21 cellular contexts compared by ENCODE assay signal in the genomic region with DNA sequence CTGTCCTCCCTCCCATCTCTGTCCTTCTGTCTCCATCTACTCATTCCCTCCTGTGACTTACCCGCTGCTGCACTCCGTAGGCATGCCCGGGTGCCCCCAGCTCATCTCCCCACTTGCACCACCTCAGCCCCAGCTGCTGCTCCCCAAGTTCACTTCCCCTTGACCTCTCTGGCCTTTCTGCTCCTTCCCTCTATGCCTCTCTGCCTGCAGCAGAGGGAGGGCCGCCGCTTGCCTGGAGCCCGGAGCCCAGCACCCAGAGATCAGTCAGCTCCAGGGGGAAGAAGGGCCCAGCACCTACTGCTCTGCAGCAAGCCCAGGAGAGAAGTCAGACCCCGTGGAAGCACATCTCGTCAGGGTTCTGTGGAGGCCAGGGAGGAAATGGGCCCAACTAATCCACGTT.
DNase-seq lines count a peak whose midpoint lies in the region; ATAC-seq, FAIRE-seq and TF ChIP-seq lines count a peak whose summit lies in the region.
"Had no signal": no experiment of that assay in that cellular context is flagged by ENCODE, and none has a peak within 500 bp of the region (broad histone marks: within the 10 kb centered on the region; RNA-seq: fewer than 3 reads in every experiment).

No MANE protein-coding gene starts in this region.

- FAIRE-seq in kidney (lab: Jason Lieb, UNC), result no peak
- FAIRE-seq: A549, D721Med, G401.6, GM12891, GM19239 had no signal

- no peaks in the 10 kb centered on the region for H3K36me3 ChIP-seq in neuronal stem cell (replicated peaks in 1 of 2; ENCODE audit: control insufficient read depth in 2 of 2, insufficient read depth in 2 of 2, low read length in 2 of 2)
- H3K36me3 ChIP-seq in kidney (ENCODE audit: control insufficient read depth in 1 of 2, insufficient read depth in 2 of 2, low read length in 2 of 2), result no peaks in the 10 kb centered on the region
- H3K36me3 ChIP-seq: BLaER1 treated with 17β-estradiol and CSF1 and Interleukin-3, amounts not matched to agents 10 nM and 100 nM had no signal

- no peak overlapping the region for H2BK5ac ChIP-seq in neuronal stem cell (ENCODE audit: low read length)

- H3K4me2 ChIP-seq in neuronal stem cell (ENCODE audit: insufficient read depth, low read length, poor library complexity, severe bottlenecking), result no peak overlapping the region
- H3K4me2 ChIP-seq: A549; BLaER1 treated with 17β-estradiol and CSF1 and Interleukin-3, amounts not matched to agents 10 nM and 100 nM had no signal

- peak overlapping the region in 1 of 2 donors; percentile 49 for H3K27ac Mint-ChIP-seq in stimulated activated naive CD8-positive, alpha-beta T cell treated with anti-CD3 and anti-CD28 coated beads, Interleukin-15, amount 100 ng/mL, for 72 hours
- H3K27ac Mint-ChIP-seq: B cell; CD4-positive, alpha-beta T cell; CD8-positive, alpha-beta T cell had no signal

- no peak overlapping the region for H3K4ac ChIP-seq in neuronal stem cell (ENCODE audit: low read length)

- no peaks in the 10 kb centered on the region for H3K79me1 ChIP-seq in neuronal stem cell (ENCODE audit: low read depth, low read length)

- H2AK5ac ChIP-seq in neuronal stem cell (ENCODE audit: low read depth, low read length), result no peak overlapping the region

- H3K18ac ChIP-seq in neuronal stem cell (ENCODE audit: low read length), result peak overlapping the region; percentile 25

- no peaks in the 10 kb centered on the region for H3K9me3 ChIP-seq in neuronal stem cell (replicated peaks in 1 of 2; ENCODE audit: control insufficient read depth in 2 of 2, insufficient read depth in 1 of 2, low read depth in 1 of 2, low read length in 2 of 2)
- no peaks in the 10 kb centered on the region for H3K9me3 ChIP-seq in kidney (ENCODE audit: control insufficient read depth in 1 of 2, low read length in 2 of 2)
- H3K9me3 ChIP-seq: A549; BLaER1 treated with 17β-estradiol and CSF1 and Interleukin-3, amounts not matched to agents 10 nM and 100 nM; Caco-2 had no signal

- no peak overlapping the region for H3K4me3 Mint-ChIP-seq in stimulated activated naive CD8-positive, alpha-beta T cell treated with anti-CD3 and anti-CD28 coated beads, Interleukin-15, amount 100 ng/mL, for 72 hours
- H3K4me3 Mint-ChIP-seq: B cell; CD4-positive, alpha-beta T cell; CD8-positive, alpha-beta T cell had no signal

- no CpG with 5 or more reads among the region's 9 CpGs for WGBS in neuronal stem cell (ENCODE audit: extremely low coverage in 2 of 2, insufficient read length in 2 of 2, insufficient replicate concordance in 1 of 2), 2 donors

- peaks cover 14% of the 10 kb centered on the region for H3K27me3 Mint-ChIP-seq in stimulated activated naive CD8-positive, alpha-beta T cell treated with anti-CD3 and anti-CD28 coated beads, Interleukin-15, amount 100 ng/mL, for 72 hours
- H3K27me3 Mint-ChIP-seq: CD4-positive, alpha-beta T cell had no signal

- H3K9ac ChIP-seq in neuronal stem cell (ENCODE audit: low read depth, low read length, poor library complexity), result no peak overlapping the region
- H3K9ac ChIP-seq in kidney (ENCODE audit: low read length in 2 of 2), result no peak overlapping the region
- H3K9ac ChIP-seq: BLaER1 treated with 17β-estradiol and CSF1 and Interleukin-3, amounts not matched to agents 10 nM and 100 nM had no signal

- no peak overlapping the region for H3K4me3 ChIP-seq in neuronal stem cell (ENCODE audit: low read length in 2 of 2)
- H3K4me3 ChIP-seq in kidney (ENCODE audit: low read length in 2 of 2), result no peak overlapping the region
- H3K4me3 ChIP-seq: A549; BLaER1 treated with 17β-estradiol and CSF1 and Interleukin-3, amounts not matched to agents 10 nM and 100 nM had no signal

- no peaks in the 10 kb centered on the region for H3K9me3 Mint-ChIP-seq in stimulated activated naive CD8-positive, alpha-beta T cell treated with anti-CD3 and anti-CD28 coated beads, Interleukin-15, amount 100 ng/mL, for 72 hours
- H3K9me3 Mint-ChIP-seq: CD4-positive, alpha-beta T cell; CD8-positive, alpha-beta T cell had no signal

- H3K4me1 ChIP-seq in neuronal stem cell (ENCODE audit: control insufficient read depth in 2 of 2, insufficient read depth in 1 of 2, low read depth in 1 of 2, low read length in 2 of 2) (no peaks in the 10 kb centered on the region), kidney (ENCODE audit: control insufficient read depth in 1 of 2, insufficient read depth in 1 of 2, low read depth in 1 of 2, low read length in 2 of 2) (no peaks in the 10 kb centered on the region)
- H3K4me1 ChIP-seq: A549, Caco-2 had no signal

- H3K14ac ChIP-seq in neuronal stem cell (ENCODE audit: low read length), result no peak overlapping the region

- no peak overlapping the region for H4K8ac ChIP-seq in neuronal stem cell (ENCODE audit: low read depth, low read length)

- no peak overlapping the region for H2BK12ac ChIP-seq in neuronal stem cell (ENCODE audit: low read length)

- H3K23ac ChIP-seq in neuronal stem cell (ENCODE audit: low read depth, low read length, poor library complexity), result no peak overlapping the region

- no peak overlapping the region for H2AFZ ChIP-seq in neuronal stem cell (ENCODE audit: low read length)

- H4K91ac ChIP-seq in neuronal stem cell (ENCODE audit: low read depth, low read length, poor library complexity), result no peak overlapping the region

- no peaks in the 10 kb centered on the region for H3K4me1 Mint-ChIP-seq in stimulated activated naive CD8-positive, alpha-beta T cell treated with anti-CD3 and anti-CD28 coated beads, Interleukin-15, amount 100 ng/mL, for 72 hours
- H3K4me1 Mint-ChIP-seq: B cell had no signal

- no peaks in the 10 kb centered on the region for H3K27me3 ChIP-seq in neuronal stem cell (ENCODE audit: control insufficient read depth in 3 of 3, insufficient read depth in 3 of 3, low read depth in 1 of 3, low read length in 3 of 3)
- H3K27me3 ChIP-seq: BLaER1 treated with 17β-estradiol and CSF1 and Interleukin-3, amounts not matched to agents 10 nM and 100 nM had no signal

- H2BK15ac ChIP-seq in neuronal stem cell (ENCODE audit: low read length), result no peak overlapping the region

- no peak overlapping the region for H3K27ac ChIP-seq in neuronal stem cell (replicated peaks; ENCODE audit: low read length)
- H3K27ac ChIP-seq in kidney (ENCODE audit: low read depth in 2 of 2, low read length in 2 of 2), result no peak overlapping the region
- H3K27ac ChIP-seq: 22Rv1; A549; BLaER1 treated with 17β-estradiol and CSF1 and Interleukin-3, amounts not matched to agents 10 nM and 100 nM; C4-2B had no signal

- no peak for DNase-seq in stimulated activated naive CD8-positive, alpha-beta T cell treated with anti-CD3 and anti-CD28 coated beads, Interleukin-15, amount 100 ng/mL, for 72 hours
- DNase-seq in stimulated activated naive CD8-positive, alpha-beta T cell treated with anti-CD3 and anti-CD28 coated beads, Interleukin-15, Interleukin-2, amounts not matched to agents 100 U/mL and 50 U/mL, for 24 hours, result no peak
- DNase-seq in neuronal stem cell (ENCODE audit: low spot score) (no peak), dermis blood vessel endothelial cell (no peak), kidney (no peak)
- DNase-seq: AML-193; Caco-2; Calu3; CD4-positive, alpha-beta T cell; CD8-positive, alpha-beta T cell; DMS79 treated with DMSO at 0.1 percent for 48 hours; GF-D8 had no signal

- ATAC-seq in stimulated activated naive CD8-positive, alpha-beta T cell treated with anti-CD3 and anti-CD28 coated beads, Interleukin-15, amount 100 ng/mL, for 72 hours, result peak; percentile 16
- no peak for ATAC-seq in stimulated activated naive CD8-positive, alpha-beta T cell treated with anti-CD3 and anti-CD28 coated beads, Interleukin-15, Interleukin-2, amounts not matched to agents 100 U/mL and 50 U/mL, for 24 hours
- ATAC-seq: A549; CD8-positive, alpha-beta T cell had no signal

- intact Hi-C loops in kidney (cut with DNase I), result no loop called here

- TF ChIP-seq CTCF in kidney (IDR thresholded peaks at IDR 0.05; ENCODE audit: borderline replicate concordance, extremely low read depth, insufficient read depth), result no peak

- H2BK120ac ChIP-seq in neuronal stem cell (ENCODE audit: low read depth, low read length), result no peak overlapping the region
